ENCODE assay signal across 22 cellular contexts in the genomic region with DNA sequence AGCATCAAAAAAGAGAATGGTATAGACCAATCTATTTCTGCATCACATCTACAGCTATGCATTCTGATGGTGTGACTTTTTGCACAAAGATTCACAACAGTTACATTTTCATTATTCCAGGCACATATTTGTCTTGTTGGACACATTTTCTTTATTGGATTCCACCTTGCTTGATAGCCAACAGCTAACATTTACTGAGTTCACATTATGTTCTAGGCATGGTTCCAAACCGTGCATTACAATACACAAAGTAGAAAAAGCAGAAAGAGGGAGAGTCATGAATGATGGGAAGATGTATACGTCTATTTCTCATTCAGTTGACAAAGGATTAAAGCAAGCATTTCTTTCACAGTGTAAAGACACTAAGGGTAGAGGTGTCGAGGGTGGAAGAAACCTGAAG.
"Had no signal": no experiment of that assay in that cellular context is flagged by ENCODE, and none has a peak within 500 bp of the region (broad histone marks: within the 10 kb centered on the region; RNA-seq: fewer than 3 reads in every experiment).

No MANE protein-coding gene starts in this region.

- H3K4me1 ChIP-seq: adrenal gland, colonic mucosa, SJCRH30 had no signal

- H3K36me3 ChIP-seq: adrenal gland, brain microvascular endothelial cell, cardiac muscle cell, colonic mucosa, SJCRH30 had no signal

- H3K27ac ChIP-seq: adrenal gland, brain microvascular endothelial cell, cardiac muscle cell, colonic mucosa, KMS-11, SJCRH30, SK-N-MC had no signal

- H3K4me3 ChIP-seq: adrenal gland, cardiac muscle cell, colonic mucosa, SJCRH30, SK-N-MC had no signal

- DNase-seq: activated CD4-positive, alpha-beta memory T cell treated with anti-CD3 and anti-CD28 coated beads for 36 hours; activated CD4-positive, alpha-beta T cell treated with anti-CD3 and anti-CD28 coated beads for 4 hours; activated CD4-positive, alpha-beta T cell treated with anti-CD3 and anti-CD28 coated beads, Interleukin-2, amount 50 U/mL, for 1 hour; activated CD8-positive, alpha-beta memory T cell treated with anti-CD3 and anti-CD28 coated beads, Interleukin-2, amount 50 U/mL, for 4 hours; activated gamma-delta T cell treated with Interleukin-2 at 50 U/mL for 16 hours; activated naive CD4-positive, alpha-beta T cell treated with anti-CD3 and anti-CD28 coated beads for 36 hours; activated T-cell treated with anti-CD3 and anti-CD28 coated beads for 4 hours; activated T-cell treated with anti-CD3 and anti-CD28 coated beads, Interleukin-2, amount 50 U/mL, for 4 hours; adrenal gland; brain microvascular endothelial cell; colonic mucosa; NCI-H1105; NCI-H1417 treated with DMSO at 0.1 percent for 48 hours; NCI-H187 treated with DMSO at 0.1 percent for 48 hours; NCI-H446 treated with DMSO at 0.1 percent for 48 hours; NCI-H524; SHP77; SJCRH30; T1000 had no signal

- H3K9me3 ChIP-seq: adrenal gland, colonic mucosa, SJCRH30 had no signal
